Comparison of ENCODE assay signal across 14 cellular contexts in genomic region chr12:47835831-47836155, GRCh38. TPM values are rescaled to one million over a fixed set of nuclear protein-coding genes. Genes with fewer than 3 reads are reported as not detected.
DNase-seq lines count a peak whose midpoint lies in the region; ATAC-seq and TF ChIP-seq lines count a peak whose summit lies in the region.
"Had no signal": no experiment of that assay in that cellular context is flagged by ENCODE, and none has a peak within 500 bp of the region (broad histone marks: within the 10 kb centered on the region; RNA-seq: fewer than 3 reads in every experiment).

No MANE protein-coding gene starts in this region.

- CTCF ChIA-PET in activated naive CD4-positive, alpha-beta T cell treated with anti-CD3 and anti-CD28 coated beads for 36 hours (lab: Charles Lee), result interaction anchor here (0.6 to 22.0 kb wide), 8 partner anchors 18 to 121 kb away, joined by 3 to 848 read pairs (median 40); partner anchors contain the start of genes HDAC7, RAPGEF3 and SLC48A1

- intact Hi-C loops in activated naive CD4-positive, alpha-beta T cell treated with anti-CD3 and anti-CD28 coated beads for 36 hours (cut with micrococcal nuclease), result loop anchor here (2.0 to 5.0 kb wide), 2 partner anchors 127 to 803 kb away; partner anchors contain the start of gene TMEM106C
- intact Hi-C loops in thyroid gland (cut with DNase I), result loop anchor here (10.0 kb wide), 1 partner anchor 51 kb away; no protein-coding TSS in a partner anchor

- no peak for TF ChIP-seq POLR2A in thyroid gland (IDR thresholded peaks at IDR 0.05)

- peak overlapping the region in 2 of 3 donors; percentile 19 to 28 for H3K27ac ChIP-seq in thyroid gland
- H3K27ac ChIP-seq: dorsolateral prefrontal cortex, suprapubic skin had no signal

- H3K4me3 ChIP-seq in thyroid gland (replicated peaks in 1 of 3) (no peak overlapping the region), BE2C (ENCODE audit: low read depth, low read length) (no peak overlapping the region)
- H3K4me3 ChIP-seq: dorsolateral prefrontal cortex, suprapubic skin had no signal

- no peak for ATAC-seq in HG03460 (IDR thresholded peaks at IDR 0.05; ENCODE audit: unreplicated experiment)
- ATAC-seq: left colon had no signal

- no peak for TF ChIP-seq CTCF in thyroid gland (IDR thresholded peaks at IDR 0.05)
- no peak for TF ChIP-seq CTCF in BE2C (IDR thresholded peaks at IDR 0.05; ENCODE audit: low read depth, low read length)

- H3K4me1 Mint-ChIP-seq in activated naive CD4-positive, alpha-beta T cell treated with anti-CD3 and anti-CD28 coated beads for 36 hours (ENCODE audit: low read depth), result peaks cover 70% of the 10 kb centered on the region

- no peaks in the 10 kb centered on the region for H3K9me3 Mint-ChIP-seq in activated naive CD4-positive, alpha-beta T cell treated with anti-CD3 and anti-CD28 coated beads for 36 hours

- H3K36me3 Mint-ChIP-seq in activated naive CD4-positive, alpha-beta T cell treated with anti-CD3 and anti-CD28 coated beads for 36 hours (ENCODE audit: low read depth), result no peaks in the 10 kb centered on the region

- 43 to 51% methylated on average over 3 of the region's 3 CpGs for WGBS in thyroid gland, 2 donors

- no peaks in the 10 kb centered on the region for H3K27me3 Mint-ChIP-seq in activated naive CD4-positive, alpha-beta T cell treated with anti-CD3 and anti-CD28 coated beads for 36 hours (ENCODE audit: low read depth)

- no peak for DNase-seq in activated naive CD4-positive, alpha-beta T cell treated with anti-CD3 and anti-CD28 coated beads for 36 hours
- no peak for DNase-seq in activated naive CD4-positive, alpha-beta T cell (lab: John Stamatoyannopoulos, UW)
- DNase-seq in SW480 (ENCODE audit: low spot score) (peak; percentile 69), kidney tubule cell (ENCODE audit: low spot score) (peak; percentile 88), thyroid gland (peak; percentile 35 to 58), BE2C (no peak), midbrain (lab: John Stamatoyannopoulos, UW) (no peak)
- DNase-seq: dorsolateral prefrontal cortex, left colon, NCI-H1092 treated with DMSO at 0.1 percent for 48 hours, NCI-H526, SIG-M5 had no signal

- no peaks in the 10 kb centered on the region for H3K36me3 ChIP-seq in thyroid gland
- H3K36me3 ChIP-seq in BE2C, result no peaks in the 10 kb centered on the region
- H3K36me3 ChIP-seq: suprapubic skin had no signal

- H3K9me3 ChIP-seq in thyroid gland, result no peaks in the 10 kb centered on the region
- H3K9me3 ChIP-seq in BE2C, result no peaks in the 10 kb centered on the region
- H3K9me3 ChIP-seq: suprapubic skin had no signal

- H3K27ac Mint-ChIP-seq in activated naive CD4-positive, alpha-beta T cell treated with anti-CD3 and anti-CD28 coated beads for 36 hours, result peak overlapping the region; percentile 70

- no peak overlapping the region for H3K4me3 Mint-ChIP-seq in activated naive CD4-positive, alpha-beta T cell treated with anti-CD3 and anti-CD28 coated beads for 36 hours

- H3K4me1 ChIP-seq in thyroid gland, result peaks cover 9 to 17% of the 10 kb centered on the region in 2 donors
- H3K4me1 ChIP-seq in BE2C, result no peaks in the 10 kb centered on the region

- no peaks in the 10 kb centered on the region for H3K27me3 ChIP-seq in thyroid gland
- no peaks in the 10 kb centered on the region for H3K27me3 ChIP-seq in BE2C
- H3K27me3 ChIP-seq: dorsolateral prefrontal cortex, suprapubic skin had no signal

RNA-seq across cellular contexts. Expression of gene HDAC7, which starts 16.1 kb away (rescaled TPM):
- total RNA-seq in activated naive CD4-positive, alpha-beta T cell treated with anti-CD3 and anti-CD28 coated beads for 36 hours, result 100 to 1,000 TPM; 272 to 289 TPM
- 10 to 100 TPM; 44.5 to 61.9 (median 52.6) TPM for total RNA-seq in thyroid gland
- polyA plus RNA-seq in BE2C (2012; ENCODE audit: insufficient read depth, insufficient read length, low read depth), result 178 TPM

Comparison
In these comparisons a context has a peak if more than half of its experiments do, and no peak if none do; other contexts are left out.
1. DNase-seq: peak in SW480 (single experiment), kidney tubule cell (single experiment) and thyroid gland (2 of 2); none in activated naive CD4-positive, alpha-beta T cell treated with anti-CD3 and anti-CD28 coated beads for 36 hours (single experiment), activated naive CD4-positive, alpha-beta T cell (0 of 4), BE2C (single experiment) and midbrain (single experiment).
2. RNA of gene HDAC7, which starts 16.1 kb away (total RNA-seq): 272 to 289 TPM in activated naive CD4-positive, alpha-beta T cell treated with anti-CD3 and anti-CD28 coated beads for 36 hours; 44.5 to 61.9 TPM in thyroid gland; every median in the first group is over 4 times any median in the second.